In genomic region chr2:238225121-238225520, GRCh38 we compare ENCODE assay signal across 20 cellular contexts.
"Had no signal": no experiment of that assay in that cellular context is flagged by ENCODE, and none has a peak within 500 bp of the region (broad histone marks: within the 10 kb centered on the region; RNA-seq: fewer than 3 reads in every experiment).

No MANE protein-coding gene starts in this region.

- H3K36me3 ChIP-seq: left ventricle myocardium inferior, lower lobe of right lung, right atrium auricular region had no signal

- H3K27ac ChIP-seq: epithelial cell of prostate, left ventricle myocardium inferior, lower lobe of right lung, right atrium auricular region had no signal

- ATAC-seq: effector memory CD8-positive, alpha-beta T cell had no signal

- H3K27ac Mint-ChIP-seq: effector memory CD8-positive, alpha-beta T cell; immature natural killer cell; memory B cell had no signal

- H3K4me2 ChIP-seq: smooth muscle cell had no signal

- H3K4me1 ChIP-seq: lower lobe of right lung had no signal

- H3K27me3 ChIP-seq: esophagus muscularis mucosa, gastroesophageal sphincter, right atrium auricular region had no signal

- H3K4me3 Mint-ChIP-seq: effector memory CD8-positive, alpha-beta T cell; immature natural killer cell; memory B cell; nephron progenitor cell had no signal

- FAIRE-seq: keratinocyte had no signal

- H3K27me3 Mint-ChIP-seq: memory B cell, naive B cell had no signal

- H3K4me3 ChIP-seq: esophagus muscularis mucosa, gastroesophageal sphincter, left ventricle myocardium inferior, lower lobe of right lung, right atrium auricular region, smooth muscle cell had no signal

- DNase-seq: cortex of kidney; effector memory CD8-positive, alpha-beta T cell; glutamatergic neuron; immature natural killer cell; left cardiac atrium; left ventricle myocardium inferior; lower lobe of right lung; midbrain; naive B cell; nephron progenitor cell; stimulated activated CD4-positive, alpha-beta T cell treated with anti-CD3 and anti-CD28 coated beads, Interleukin-2, amount 100 ng/mL, for 48 hours; stimulated activated naive CD4-positive, alpha-beta T cell treated with Interleukin-2 at 50 U/mL for 16 hours; trophoblast cell had no signal

- H3K9me3 ChIP-seq: esophagus muscularis mucosa, gastroesophageal sphincter, left ventricle myocardium inferior, lower lobe of right lung, right atrium auricular region had no signal

- H3K9me3 Mint-ChIP-seq: effector memory CD8-positive, alpha-beta T cell; immature natural killer cell; memory B cell; naive B cell had no signal
